ENCODE assay signal across 11 cellular contexts in the genomic region with DNA sequence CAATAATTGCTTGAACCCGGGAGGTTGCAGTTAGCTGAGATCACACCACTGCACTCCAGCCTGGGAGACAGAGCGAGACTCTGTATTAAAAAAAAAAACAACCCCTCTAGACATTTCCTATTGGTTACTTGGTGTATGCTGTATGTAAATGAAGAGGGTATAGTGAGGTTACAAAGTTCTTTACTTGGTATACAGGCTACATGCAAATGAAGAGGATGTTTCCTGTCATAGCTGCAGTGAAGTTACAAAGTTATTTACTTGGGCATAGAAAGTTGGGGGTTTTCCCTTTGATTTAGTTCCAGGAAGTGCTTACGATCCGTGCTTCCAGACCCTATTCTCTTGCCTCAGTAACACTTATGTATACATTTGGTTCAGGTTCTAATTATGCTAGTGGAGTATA. TPM values are rescaled to one million over a fixed set of nuclear protein-coding genes. Genes with fewer than 3 reads are reported as not detected.
DNase-seq lines count a peak whose midpoint lies in the region; ATAC-seq, FAIRE-seq and TF ChIP-seq lines count a peak whose summit lies in the region.
"Had no signal": no experiment of that assay in that cellular context is flagged by ENCODE, and none has a peak within 500 bp of the region (broad histone marks: within the 10 kb centered on the region; RNA-seq: fewer than 3 reads in every experiment).

No MANE protein-coding gene starts in this region.

- POLR2A ChIA-PET in CD8-positive, alpha-beta memory T cell (lab: Charles Lee) = no interaction called here

- no peak overlapping the region for H3K27ac Mint-ChIP-seq in CD8-positive, alpha-beta memory T cell

- WGBS in pancreas, 2 donors = 50 to 54% methylated on average over 4 of the region's 4 CpGs

- in situ Hi-C loops in KBM-7 (cut with MboI; ENCODE audit: low pct_unique_long_range_greater_than_20kb, low sequenced_read_pairs) = no loop called here

- no peak overlapping the region for H3K4me3 Mint-ChIP-seq in CD8-positive, alpha-beta memory T cell

- peaks cover 0 to 2% (median 0%) of the 10 kb centered on the region in 5 donors for H3K9me3 Mint-ChIP-seq in CD8-positive, alpha-beta memory T cell

- TF ChIP-seq CTCF in pancreas (IDR thresholded peaks at IDR 0.05) = no peak

- no peaks in the 10 kb centered on the region for H3K36me3 ChIP-seq in CD8-positive, alpha-beta memory T cell (ENCODE audit: insufficient read depth, low read length)
- H3K36me3 ChIP-seq in pancreas = no peaks in the 10 kb centered on the region

- no peaks in the 10 kb centered on the region for H3K36me3 Mint-ChIP-seq in CD8-positive, alpha-beta memory T cell

- ATAC-seq in GM18867 (IDR thresholded peaks at IDR 0.05; ENCODE audit: unreplicated experiment) (peak; percentile 93), GM21529 (IDR thresholded peaks at IDR 0.05; ENCODE audit: unreplicated experiment) (peak; percentile 90), HG03175 (IDR thresholded peaks at IDR 0.05; ENCODE audit: unreplicated experiment) (peak; percentile 95), esophagus mucosa (peak; percentile 47), pancreas (no peak)

- H3K27ac ChIP-seq in CD8-positive, alpha-beta memory T cell (ENCODE audit: low read depth, low read length) = no peak overlapping the region
- no peak overlapping the region for H3K27ac ChIP-seq in pancreas
- H3K27ac ChIP-seq: parathyroid adenoma had no signal

- H3K9me3 ChIP-seq in CD8-positive, alpha-beta memory T cell (ENCODE audit: low read length) = no peaks in the 10 kb centered on the region
- H3K9me3 ChIP-seq in pancreas = no peaks in the 10 kb centered on the region

- H3K4me3 ChIP-seq in CD8-positive, alpha-beta memory T cell (ENCODE audit: low read length) = no peak overlapping the region
- H3K4me3 ChIP-seq in pancreas = no peak overlapping the region

- CTCF ChIA-PET in CD8-positive, alpha-beta memory T cell (lab: Charles Lee) = no interaction called here

- intact Hi-C loops in posterior cingulate gyrus (cut with DNase I) (no loop called here), pancreas (cut with DNase I) (no loop called here)

- no peak for FAIRE-seq in pancreas (lab: Jason Lieb, UNC)

- DNase-seq in CD8-positive, alpha-beta memory T cell = no peak
- DNase-seq in posterior cingulate gyrus = no peak
- DNase-seq in KBM-7 = no peak
- DNase-seq in pancreas = no peak
- DNase-seq: EL had no signal

- no peaks in the 10 kb centered on the region for H3K27me3 ChIP-seq in CD8-positive, alpha-beta memory T cell (ENCODE audit: insufficient read depth, low read length, poor library complexity, severe bottlenecking)
- H3K27me3 ChIP-seq in pancreas = no peaks in the 10 kb centered on the region

- no peaks in the 10 kb centered on the region for H3K4me1 ChIP-seq in CD8-positive, alpha-beta memory T cell (ENCODE audit: insufficient read depth, low read length)
- H3K4me1 ChIP-seq in pancreas = no peaks in the 10 kb centered on the region
- H3K4me1 ChIP-seq: parathyroid adenoma had no signal

- peaks cover 2 to 4% of the 10 kb centered on the region in 2 donors for H3K27me3 Mint-ChIP-seq in CD8-positive, alpha-beta memory T cell

- peaks cover 0 to 16% (median 0%) of the 10 kb centered on the region in 3 donors for H3K4me1 Mint-ChIP-seq in CD8-positive, alpha-beta memory T cell

RNA-seq across cellular contexts. Expression of a gene that starts 38.4 kb away (rescaled TPM):
- total RNA-seq in esophagus mucosa (0.08 TPM), pancreas (under 1 TPM in 4 of 6 donors, not detected in 2; 0.05 to 0.19 (median 0.09) TPM)
- under 1 TPM; 0.11 to 0.31 TPM for total RNA-seq in CD8-positive, alpha-beta memory T cell
- not detected for polyA plus RNA-seq in CD8-positive, alpha-beta memory T cell
- under 1 TPM; 0.02 to 0.19 TPM for polyA plus RNA-seq in pancreas
- total RNA-seq: T-helper 2 cell treated with Interferon-gamma antibody and Interleukin-4, amounts not matched to agents 100 ng/mL and 5 ng/mL, for 36 hours had no signal

Comparison
In these comparisons a context has a peak if more than half of its experiments do, and no peak if none do; other contexts are left out.
1. ATAC-seq: peak in GM18867 (single experiment), GM21529 (single experiment), HG03175 (single experiment) and esophagus mucosa (single experiment); none in pancreas (0 of 4).